ENCODE assay signal across 11 cellular contexts in genomic region chr1:16492937-16493336, GRCh38. TPM values are rescaled to one million over a fixed set of nuclear protein-coding genes. Genes with fewer than 3 reads are reported as not detected.
"Had no signal": no experiment of that assay in that cellular context is flagged by ENCODE, and none has a peak within 500 bp of the region (broad histone marks: within the 10 kb centered on the region; RNA-seq: fewer than 3 reads in every experiment).

No MANE protein-coding gene starts in this region.

RNA-seq across cellular contexts. Expression of gene RNU1-1, which starts 21.1 kb away (rescaled TPM):
- polyA plus RNA-seq: heart left ventricle, ovary had no signal

RNA-seq across cellular contexts. Expression of gene SPATA21, which starts 55.7 kb away (rescaled TPM):
- total RNA-seq: activated CD4-positive, alpha-beta T cell treated with anti-CD3 and anti-CD28 coated beads, Interleukin-2, amount 10 ng/mL, durations not matched to agents 7 days and 5 days; cerebellum; esophagus muscularis mucosa; heart left ventricle; left ventricle myocardium superior; mesenteric fat pad; ovary; Right ventricle myocardium inferior; subcutaneous adipose tissue; T-cell; tibial nerve had no signal
